In genomic region chr11:92447586-92447985, GRCh38 we compare ENCODE assay signal across 2 cellular contexts.
TF ChIP-seq lines count a peak whose summit lies in the region.

No MANE protein-coding gene starts in this region.

TF ChIP-seq in A549, 52 proteins besides CTCF, POLR2A, EP300 and RAD21 (continued from another document):
- TF ChIP-seq, protein P1, sequence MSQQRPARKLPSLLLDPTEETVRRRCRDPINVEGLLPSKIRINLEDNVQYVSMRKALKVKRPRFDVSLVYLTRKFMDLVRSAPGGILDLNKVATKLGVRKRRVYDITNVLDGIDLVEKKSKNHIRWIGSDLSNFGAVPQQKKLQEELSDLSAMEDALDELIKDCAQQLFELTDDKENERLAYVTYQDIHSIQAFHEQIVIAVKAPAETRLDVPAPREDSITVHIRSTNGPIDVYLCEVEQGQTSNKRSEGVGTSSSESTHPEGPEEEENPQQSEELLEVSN (IDR thresholded peaks at IDR 0.05; ENCODE audit: borderline replicate concordance, low read depth): no peak
- no peak for TF ChIP-seq MAFK (IDR thresholded peaks at IDR 0.05; ENCODE audit: partially characterized antibody)
- TF ChIP-seq FOXS1 (CRISPR knock-in tag; IDR thresholded peaks at IDR 0.05): no peak
- no peak for TF ChIP-seq ESRRA (IDR thresholded peaks at IDR 0.05; ENCODE audit: borderline replicate concordance, low read length)
- no peak for TF ChIP-seq PBX3 (IDR thresholded peaks at IDR 0.05)
- no peak for TF ChIP-seq EHMT2 (IDR thresholded peaks at IDR 0.05; ENCODE audit: low read depth)
- TF ChIP-seq POLR2AphosphoS2 (conservative IDR thresholded peaks at IDR 0.05; ENCODE audit: low read length): no peak
- TF ChIP-seq RCOR1 (IDR thresholded peaks at IDR 0.05; ENCODE audit: low read depth, low read length): no peak
- no peak for TF ChIP-seq CBX8 (IDR thresholded peaks at IDR 0.05)
- no peak for TF ChIP-seq RFX5 (IDR thresholded peaks at IDR 0.05)
- no peak for TF ChIP-seq BHLHE40 (IDR thresholded peaks at IDR 0.05; ENCODE audit: low read depth, low read length)
- no peak for TF ChIP-seq KDM1A (IDR thresholded peaks at IDR 0.05; ENCODE audit: low read depth)
- TF ChIP-seq HES2 (IDR thresholded peaks at IDR 0.05): no peak
- no peak for TF ChIP-seq NR3C1 (IDR thresholded peaks at IDR 0.05)

TF ChIP-seq in H1, 55 proteins besides CTCF, POLR2A, EP300 and RAD21 (continued from another document):
- TF ChIP-seq EZH2 (IDR thresholded peaks at IDR 0.05; ENCODE audit: low read depth, low read length, severe bottlenecking) (no peak), CHD7 (IDR thresholded peaks at IDR 0.05; ENCODE audit: insufficient replicate concordance, low read length) (no peak), SP4 (IDR thresholded peaks at IDR 0.05; ENCODE audit: low read length) (no peak), NANOG (IDR thresholded peaks at IDR 0.05; ENCODE audit: insufficient read depth, low read depth, low read length, poor library complexity, severe bottlenecking) (no peak), ZNF274 (IDR thresholded peaks at IDR 0.05; ENCODE audit: borderline replicate concordance, extremely low read depth, low read length) (no peak), BRCA1 (IDR thresholded peaks at IDR 0.05; ENCODE audit: low read depth, low read length) (no peak), SP2 (IDR thresholded peaks at IDR 0.05; ENCODE audit: low read length) (no peak), SUZ12 (IDR thresholded peaks at IDR 0.05; ENCODE audit: low read length) (no peak), BCL11A (IDR thresholded peaks at IDR 0.05; ENCODE audit: low read depth in 2 of 2, low read length in 2 of 2) (no peak), BACH1 (IDR thresholded peaks at IDR 0.05; ENCODE audit: low read length) (no peak)
- TF ChIP-seq, protein P1 (IDR thresholded peaks at IDR 0.05): no peak
